In the genomic region with DNA sequence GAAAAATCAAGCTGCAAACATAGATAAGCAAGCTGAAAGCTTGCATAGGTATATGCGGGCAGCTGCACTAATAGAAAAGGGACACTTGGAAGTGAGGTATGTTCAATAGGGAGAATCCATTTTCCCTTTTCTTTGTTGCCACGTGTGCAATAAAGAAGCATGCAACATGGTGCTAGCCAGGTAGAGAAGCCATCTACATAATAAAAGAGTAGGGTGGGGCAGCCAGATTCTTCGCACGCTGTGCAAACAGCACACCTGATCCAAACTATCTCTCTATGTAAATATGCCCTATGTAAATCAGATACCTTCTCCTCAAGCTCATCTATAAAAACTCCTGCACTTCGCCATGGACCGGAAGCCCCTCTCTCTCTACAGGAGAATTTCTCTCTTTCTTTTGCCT, we compare ENCODE assay signal across 24 cellular contexts.
DNase-seq lines count a peak whose midpoint lies in the region; ATAC-seq and TF ChIP-seq lines count a peak whose summit lies in the region.
"Had no signal": no experiment of that assay in that cellular context is flagged by ENCODE, and none has a peak within 500 bp of the region (broad histone marks: within the 10 kb centered on the region; RNA-seq: fewer than 3 reads in every experiment).

No MANE protein-coding gene starts in this region.

- H3K27me3 Mint-ChIP-seq in endothelial cell (ENCODE audit: unreplicated experiment), result peaks cover 5% of the 10 kb centered on the region
- H3K27me3 Mint-ChIP-seq: CD4-positive, CD25-positive, alpha-beta regulatory T cell had no signal

- no peaks in the 10 kb centered on the region for H3K9me3 Mint-ChIP-seq in activated naive CD4-positive, alpha-beta T cell treated with anti-CD3 and anti-CD28 coated beads, Interleukin-2, amount 50 U/mL, for 72 hours
- H3K9me3 Mint-ChIP-seq in endothelial cell (ENCODE audit: unreplicated experiment), result no peaks in the 10 kb centered on the region
- H3K9me3 Mint-ChIP-seq: activated naive CD4-positive, alpha-beta T cell treated with anti-CD3 and anti-CD28 coated beads for 36 hours; CD4-positive, CD25-positive, alpha-beta regulatory T cell; effector memory CD8-positive, alpha-beta T cell; naive B cell had no signal

- H3K36me3 Mint-ChIP-seq in activated naive CD4-positive, alpha-beta T cell treated with anti-CD3 and anti-CD28 coated beads, Interleukin-2, amount 50 U/mL, for 72 hours, result no peaks in the 10 kb centered on the region
- H3K36me3 Mint-ChIP-seq in endothelial cell (ENCODE audit: low read depth, unreplicated experiment), result no peaks in the 10 kb centered on the region
- H3K36me3 Mint-ChIP-seq: CD4-positive, CD25-positive, alpha-beta regulatory T cell had no signal

- H3K4me1 Mint-ChIP-seq in endothelial cell (ENCODE audit: unreplicated experiment), result no peaks in the 10 kb centered on the region
- H3K4me1 Mint-ChIP-seq: CD4-positive, CD25-positive, alpha-beta regulatory T cell; naive B cell had no signal

- ATAC-seq in activated naive CD4-positive, alpha-beta T cell treated with anti-CD3 and anti-CD28 coated beads, Interleukin-2, amount 50 U/mL, for 72 hours, result no peak
- no peak for ATAC-seq in GM19397 (IDR thresholded peaks at IDR 0.05; ENCODE audit: unreplicated experiment)
- ATAC-seq: effector memory CD8-positive, alpha-beta T cell; K562; left lung; sciatic nerve had no signal

- no peak overlapping the region for H3K4me3 Mint-ChIP-seq in endothelial cell (ENCODE audit: unreplicated experiment)
- H3K4me3 Mint-ChIP-seq: activated naive CD4-positive, alpha-beta T cell treated with anti-CD3 and anti-CD28 coated beads for 36 hours; CD4-positive, CD25-positive, alpha-beta regulatory T cell; effector memory CD8-positive, alpha-beta T cell; naive B cell had no signal

- DNase-seq in NCI-H345 (lab: John Stamatoyannopoulos, UW) (peak; percentile 35), NCI-H345 treated with DMSO at 0.1 percent for 48 hours (lab: John Stamatoyannopoulos, UW; ENCODE audit: unreplicated experiment) (no peak), NCI-H69 (lab: John Stamatoyannopoulos, UW) (peak; percentile 70), iPS DF 19.7 (ENCODE audit: low read depth, low spot score) (peak; percentile 15), endothelial cell (ENCODE audit: low spot score) (no peak)
- DNase-seq in activated naive CD4-positive, alpha-beta T cell treated with anti-CD3 and anti-CD28 coated beads, Interleukin-2, amount 50 U/mL, for 72 hours (ENCODE audit: low spot score in 2 of 2), result no peak
- DNase-seq in central memory CD4-positive, alpha-beta T cell, result no peak
- DNase-seq: activated CD4-positive, alpha-beta T cell treated with anti-CD3 and anti-CD28 coated beads, Interleukin-2, amount 50 U/mL, for 48 hours; activated naive CD4-positive, alpha-beta T cell treated with anti-CD3 and anti-CD28 coated beads for 36 hours; amniotic stem cell; CD4-positive, CD25-positive, alpha-beta regulatory T cell; DMS 273 treated with DMSO at 0.1 percent for 48 hours; effector memory CD8-positive, alpha-beta T cell; esophagus squamous epithelium; foreskin melanocyte; left lung; mesenchymal stem cell; naive B cell; NCI-H1105; SJCRH30; stimulated activated naive CD4-positive, alpha-beta T cell had no signal

- no peak for TF ChIP-seq CTCF in endothelial cell (IDR thresholded peaks at IDR 0.05; ENCODE audit: unreplicated experiment)

- no peak overlapping the region for H3K27ac Mint-ChIP-seq in activated naive CD4-positive, alpha-beta T cell treated with anti-CD3 and anti-CD28 coated beads, Interleukin-2, amount 50 U/mL, for 72 hours
- no peak overlapping the region for H3K27ac Mint-ChIP-seq in endothelial cell (ENCODE audit: unreplicated experiment)
- H3K27ac Mint-ChIP-seq: activated naive CD4-positive, alpha-beta T cell treated with anti-CD3 and anti-CD28 coated beads for 36 hours; CD4-positive, CD25-positive, alpha-beta regulatory T cell; effector memory CD8-positive, alpha-beta T cell; naive B cell had no signal

Comparison
In these comparisons a context has a peak if more than half of its experiments do, and no peak if none do; other contexts are left out.
1. DNase-seq: peak in NCI-H345 (single experiment), NCI-H69 (single experiment) and iPS DF 19.7 (single experiment); none in NCI-H345 treated with DMSO at 0.1 percent for 48 hours (single experiment), activated naive CD4-positive, alpha-beta T cell treated with anti-CD3 and anti-CD28 coated beads, Interleukin-2, amount 50 U/mL, for 72 hours (0 of 2), central memory CD4-positive, alpha-beta T cell (single experiment) and endothelial cell (single experiment).